ENCODE assay signal across 8 cellular contexts in genomic region chr1:110407260-110408210, GRCh38. TPM values are rescaled to one million over a fixed set of nuclear protein-coding genes. Genes with fewer than 3 reads are reported as not detected.
DNase-seq lines count a peak whose midpoint lies in the region; ATAC-seq lines count a peak whose summit lies in the region.

Gene LAMTOR5, minus strand, starts transcription at chr1:110407694. Its CDS starts 74 bp downstream, at chr1:110407620.

- H3K9me3 ChIP-seq in BLaER1 treated with 17β-estradiol and CSF1 and Interleukin-3, amounts not matched to agents 10 nM and 100 nM (replicated peaks in 1 of 11): no peaks in the 10 kb centered on the region

- H3K27me3 ChIP-seq in BLaER1 treated with 17β-estradiol and CSF1 and Interleukin-3, amounts not matched to agents 10 nM and 100 nM: no peaks in the 10 kb centered on the region

- H3K36me3 Mint-ChIP-seq in dendritic cell treated with granulocyte-macrophage colony-stimulating factor and Interleukin-4, amounts not matched to agents 40 ng/mL and 50 ng/mL, for 4 days (ENCODE audit: low read depth): peaks cover 29% of the 10 kb centered on the region

- H3K4me1 Mint-ChIP-seq in dendritic cell treated with granulocyte-macrophage colony-stimulating factor and Interleukin-4, amounts not matched to agents 40 ng/mL and 50 ng/mL, for 4 days (ENCODE audit: low read depth): peaks cover 19% of the 10 kb centered on the region

- H3K4me1 ChIP-seq in BLaER1 treated with 17β-estradiol and CSF1 and Interleukin-3, amounts not matched to agents 10 nM and 100 nM: peaks cover 17 to 26% (median 20%) of the 10 kb centered on the region in 10 experiments

- peak within 1 kb of the TSS; percentile 79 to 92 (median 88) for H3K4me2 ChIP-seq in BLaER1 treated with 17β-estradiol and CSF1 and Interleukin-3, amounts not matched to agents 10 nM and 100 nM

- intact Hi-C loops in dendritic cell treated with granulocyte-macrophage colony-stimulating factor and Interleukin-4, amounts not matched to agents 40 ng/mL and 50 ng/mL, for 4 days (cut with micrococcal nuclease): loop anchor here (2.0 to 5.0 kb wide), 2 partner anchors 69 to 205 kb away; partner anchors contain the start of gene RBM15

- H3K27ac ChIP-seq in BLaER1 treated with 17β-estradiol and CSF1 and Interleukin-3, amounts not matched to agents 10 nM and 100 nM: peak within 1 kb of the TSS; percentile 82 to 96 (median 90)

- H3K4me3 ChIP-seq in BLaER1 treated with 17β-estradiol and CSF1 and Interleukin-3, amounts not matched to agents 10 nM and 100 nM: peak within 1 kb of the TSS; percentile 82 to 98 (median 89)

- H3K9ac ChIP-seq in BLaER1 treated with 17β-estradiol and CSF1 and Interleukin-3, amounts not matched to agents 10 nM and 100 nM: peak within 1 kb of the TSS; percentile 88 to 98 (median 93)

- peak; percentile 71 for DNase-seq in GM19240 (ENCODE audit: insufficient read length, low spot score)
- DNase-seq in NCI-H526 treated with DMSO at 0.1 percent for 48 hours (lab: John Stamatoyannopoulos, UW): peak; percentile 94
- peak; percentile 79 to 89 for DNase-seq in activated CD4-positive, alpha-beta T cell treated with anti-CD3 and anti-CD28 coated beads, Interleukin-2, amount 50 U/mL, for 24 hours (ENCODE audit: low read depth in 1 of 2, low spot score in 1 of 2)
- peak; percentile 96 for DNase-seq in left lobe of liver (ENCODE audit: low spot score)
- DNase-seq in stimulated activated CD4-positive, alpha-beta T cell treated with anti-CD3 and anti-CD28 coated beads, Interleukin-2, amount 100 ng/mL, for 4 hours (ENCODE audit: low read depth): peak; percentile 82

- H3K9me3 Mint-ChIP-seq in dendritic cell treated with granulocyte-macrophage colony-stimulating factor and Interleukin-4, amounts not matched to agents 40 ng/mL and 50 ng/mL, for 4 days: no peaks in the 10 kb centered on the region

- peak within 1 kb of the TSS; percentile 100 for H3K4me3 Mint-ChIP-seq in dendritic cell treated with granulocyte-macrophage colony-stimulating factor and Interleukin-4, amounts not matched to agents 40 ng/mL and 50 ng/mL, for 4 days

- H3K36me3 ChIP-seq in BLaER1 treated with 17β-estradiol and CSF1 and Interleukin-3, amounts not matched to agents 10 nM and 100 nM: peaks cover 34 to 39% (median 36%) of the 10 kb centered on the region in 11 experiments

- ATAC-seq in HG03460 (IDR thresholded peaks at IDR 0.05; ENCODE audit: unreplicated experiment): peak; percentile 89
- peak; percentile 95 for ATAC-seq in left lobe of liver

- H4K20me1 ChIP-seq in BLaER1 treated with 17β-estradiol and CSF1 and Interleukin-3, amounts not matched to agents 10 nM and 100 nM: peaks cover 0 to 31% (median 6%) of the 10 kb centered on the region in 11 experiments; a peak in 9 of 22 replicates

- no peaks in the 10 kb centered on the region for H3K27me3 Mint-ChIP-seq in dendritic cell treated with granulocyte-macrophage colony-stimulating factor and Interleukin-4, amounts not matched to agents 40 ng/mL and 50 ng/mL, for 4 days

- peak within 1 kb of the TSS; percentile 100 for H3K27ac Mint-ChIP-seq in dendritic cell treated with granulocyte-macrophage colony-stimulating factor and Interleukin-4, amounts not matched to agents 40 ng/mL and 50 ng/mL, for 4 days

RNA-seq across cellular contexts. Expression of gene LAMTOR5, which starts in this region (rescaled TPM):
- 49.8 TPM for total RNA-seq in left lobe of liver

Comparison
In these comparisons a context has a peak if more than half of its experiments do, and no peak if none do; other contexts are left out.
1. Peak in every context shown above with its lines: DNase-seq, ATAC-seq, H3K4me3 ChIP-seq and H3K27ac ChIP-seq.